Comparison of ENCODE assay signal across 2 cellular contexts in the genomic region with DNA sequence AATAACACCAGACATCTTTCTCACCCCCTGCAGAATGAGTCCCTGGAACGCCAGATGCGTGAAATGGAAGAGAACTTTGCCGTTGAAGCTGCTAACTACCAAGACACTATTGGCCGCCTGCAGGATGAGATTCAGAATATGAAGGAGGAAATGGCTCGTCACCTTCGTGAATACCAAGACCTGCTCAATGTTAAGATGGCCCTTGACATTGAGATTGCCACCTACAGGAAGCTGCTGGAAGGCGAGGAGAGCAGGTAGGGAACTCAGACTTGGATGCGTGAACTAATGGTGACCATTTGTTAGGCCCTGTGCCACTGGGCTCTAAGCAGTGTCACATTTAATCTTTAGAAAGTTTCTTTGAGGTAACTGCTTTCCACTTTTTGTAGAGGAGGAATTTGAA.
TF ChIP-seq lines count a peak whose summit lies in the region.

No MANE protein-coding gene starts in this region.

TF ChIP-seq in IMR-90, 13 proteins besides CTCF, POLR2A, EP300 and RAD21:
- TF ChIP-seq NFE2L2 (IDR thresholded peaks at IDR 0.05; ENCODE audit: low read depth, low read length) (no peak), CEBPB (IDR thresholded peaks at IDR 0.05; ENCODE audit: low read depth, low read length) (no peak), BHLHE40 (IDR thresholded peaks at IDR 0.05; ENCODE audit: low read depth, low read length) (no peak), FOS (IDR thresholded peaks at IDR 0.05; ENCODE audit: low read depth, low read length) (no peak)
- TF ChIP-seq, protein P1, sequence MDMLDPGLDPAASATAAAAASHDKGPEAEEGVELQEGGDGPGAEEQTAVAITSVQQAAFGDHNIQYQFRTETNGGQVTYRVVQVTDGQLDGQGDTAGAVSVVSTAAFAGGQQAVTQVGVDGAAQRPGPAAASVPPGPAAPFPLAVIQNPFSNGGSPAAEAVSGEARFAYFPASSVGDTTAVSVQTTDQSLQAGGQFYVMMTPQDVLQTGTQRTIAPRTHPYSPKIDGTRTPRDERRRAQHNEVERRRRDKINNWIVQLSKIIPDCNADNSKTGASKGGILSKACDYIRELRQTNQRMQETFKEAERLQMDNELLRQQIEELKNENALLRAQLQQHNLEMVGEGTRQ (IDR thresholded peaks at IDR 0.05; ENCODE audit: low read depth, low read length) = no peak

TF ChIP-seq in H1, 55 proteins besides CTCF, POLR2A, EP300 and RAD21:
- no peak for TF ChIP-seq CEBPB (IDR thresholded peaks at IDR 0.05; ENCODE audit: low read depth, low read length)
- no peak for TF ChIP-seq ASH2L (IDR thresholded peaks at IDR 0.05; ENCODE audit: low read length)
- no peak for TF ChIP-seq TAF7 (optimal IDR thresholded peaks at IDR 0.05; ENCODE audit: borderline replicate concordance, low read depth, low read length)
- TF ChIP-seq RBBP5 (IDR thresholded peaks at IDR 0.05; ENCODE audit: borderline replicate concordance, low read depth, low read length) = no peak
- TF ChIP-seq TEAD4 (IDR thresholded peaks at IDR 0.05; ENCODE audit: low read depth, low read length) = no peak
- TF ChIP-seq, protein P2, sequence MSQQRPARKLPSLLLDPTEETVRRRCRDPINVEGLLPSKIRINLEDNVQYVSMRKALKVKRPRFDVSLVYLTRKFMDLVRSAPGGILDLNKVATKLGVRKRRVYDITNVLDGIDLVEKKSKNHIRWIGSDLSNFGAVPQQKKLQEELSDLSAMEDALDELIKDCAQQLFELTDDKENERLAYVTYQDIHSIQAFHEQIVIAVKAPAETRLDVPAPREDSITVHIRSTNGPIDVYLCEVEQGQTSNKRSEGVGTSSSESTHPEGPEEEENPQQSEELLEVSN (IDR thresholded peaks at IDR 0.05) = no peak
- TF ChIP-seq RFX5 (IDR thresholded peaks at IDR 0.05; ENCODE audit: borderline replicate concordance, low read depth, low read length) = no peak
- TF ChIP-seq SP2 (IDR thresholded peaks at IDR 0.05; ENCODE audit: low read length) = no peak
- TF ChIP-seq ZNF274 (IDR thresholded peaks at IDR 0.05; ENCODE audit: borderline replicate concordance, extremely low read depth, low read length) = no peak
- no peak for TF ChIP-seq FOSL1 (IDR thresholded peaks at IDR 0.05; ENCODE audit: insufficient read depth, low read depth, low read length)
- no peak for TF ChIP-seq KDM4A (IDR thresholded peaks at IDR 0.05; ENCODE audit: low read depth, low read length, severe bottlenecking)
TF ChIP-seq in H1: peak in this region for 0.
